Comparison of ENCODE assay signal across 13 cellular contexts in genomic region chr11:15667127-15667725, GRCh38.
"Had no signal": no experiment of that assay in that cellular context is flagged by ENCODE, and none has a peak within 500 bp of the region (broad histone marks: within the 10 kb centered on the region; RNA-seq: fewer than 3 reads in every experiment).

No MANE protein-coding gene starts in this region.

- H3K27ac ChIP-seq: gastroesophageal sphincter, left lung, neural progenitor cell, pancreas, skin epidermis, thyroid gland, uterus had no signal

- H3K4me2 ChIP-seq: neural progenitor cell had no signal

- H3K4me3 ChIP-seq: gastroesophageal sphincter, left lung, neural progenitor cell, pancreas, skin epidermis, thyroid gland, uterus had no signal

- H3K9me3 ChIP-seq: pancreas, thyroid gland, uterus had no signal

- H3K4me1 ChIP-seq: gastroesophageal sphincter, left lung, uterus had no signal

- H3K36me3 ChIP-seq: gastroesophageal sphincter, left lung, neural progenitor cell, pancreas, thyroid gland, uterus had no signal

- H3K9ac ChIP-seq: neural progenitor cell had no signal

- H2AFZ ChIP-seq: neural progenitor cell had no signal

- DNase-seq: activated CD4-positive, alpha-beta T cell treated with anti-CD3 and anti-CD28 coated beads for 1 hour; activated CD4-positive, alpha-beta T cell treated with anti-CD3 and anti-CD28 coated beads, Interleukin-2, amount 50 U/mL, for 48 hours; activated naive CD4-positive, alpha-beta T cell treated with anti-CD3 and anti-CD28 coated beads for 36 hours; effector memory CD8-positive, alpha-beta T cell; erythroblast; islet precursor cell; left lung; pancreas; thyroid gland; uterus had no signal

- ATAC-seq: effector memory CD8-positive, alpha-beta T cell; gastroesophageal sphincter; left lung; pancreas had no signal

- H3K27me3 ChIP-seq: gastroesophageal sphincter, left lung, neural progenitor cell, pancreas, thyroid gland, uterus had no signal
